8 cellular contexts compared by ENCODE assay signal in the genomic region with DNA sequence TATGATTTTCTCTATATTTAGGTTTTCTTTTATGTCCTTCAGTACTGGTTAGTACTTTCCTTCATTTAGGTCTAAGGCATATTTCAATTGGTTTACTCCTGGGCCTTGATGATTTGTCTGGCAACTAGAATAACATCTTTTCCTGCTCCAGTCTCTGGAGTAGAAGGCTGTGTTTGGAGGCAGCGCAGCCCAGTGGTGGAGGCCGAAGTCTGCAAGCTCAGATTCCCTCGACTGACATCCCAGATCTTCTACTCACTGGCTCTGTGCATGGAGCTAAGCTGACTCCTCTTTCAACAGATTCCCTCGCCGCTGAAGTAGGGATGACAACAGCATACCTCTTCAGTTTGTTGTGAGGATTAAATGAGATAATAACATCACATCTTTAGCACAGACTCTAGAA.
A peak's percentile ranks its signal among the peaks of the same experiment; 100 is the strongest.
DNase-seq lines count a peak whose midpoint lies in the region; ATAC-seq and TF ChIP-seq lines count a peak whose summit lies in the region.

No MANE protein-coding gene starts in this region.

- no peak overlapping the region for H3K9ac ChIP-seq in MM.1S (ENCODE audit: low read length)

- H4K20me1 ChIP-seq in MM.1S (ENCODE audit: insufficient read depth, low read length) (no peaks in the 10 kb centered on the region), osteoblast (ENCODE audit: insufficient read depth, low read length) (no peaks in the 10 kb centered on the region)

- H3K4me3 ChIP-seq in heart right ventricle, result no peak overlapping the region
- no peak overlapping the region for H3K4me3 ChIP-seq in MM.1S (ENCODE audit: low read length)
- H3K4me3 ChIP-seq in choroid plexus epithelial cell (ENCODE audit: low read depth, low read length), result no peak overlapping the region
- no peak overlapping the region for H3K4me3 ChIP-seq in osteoblast (ENCODE audit: insufficient read depth, low read length)

- intact Hi-C loops in heart right ventricle (cut with DNase I), result loop anchor here in 3 of 10 donors (5.0 to 10.0 kb wide), 2 partner anchors 210 to 463 kb away; no protein-coding TSS in a partner anchor
- intact Hi-C loops in Right ventricle myocardium inferior (cut with DNase I), result loop anchor here (5.0 kb wide), 1 partner anchor 358 kb away; no protein-coding TSS in a partner anchor

- ATAC-seq in heart right ventricle (peak in 5 of 8 donors; percentile 42 to 68 (median 58)), Right ventricle myocardium inferior (no peak), HG03095 (IDR thresholded peaks at IDR 0.05; ENCODE audit: unreplicated experiment) (no peak)

- H3K9me3 ChIP-seq in heart right ventricle (no peaks in the 10 kb centered on the region), MM.1S (replicated peaks; ENCODE audit: insufficient read depth, low read length) (no peaks in the 10 kb centered on the region), osteoblast (ENCODE audit: low read depth, low read length) (no peaks in the 10 kb centered on the region)

- H3K27ac ChIP-seq in heart right ventricle (no peak overlapping the region), MM.1S (ENCODE audit: low read length) (no peak overlapping the region), osteoblast (ENCODE audit: low read depth, low read length) (no peak overlapping the region)

- H3K79me2 ChIP-seq in MM.1S (ENCODE audit: low read length) (no peaks in the 10 kb centered on the region), osteoblast (ENCODE audit: insufficient read depth, low read length) (no peaks in the 10 kb centered on the region)

- DNase-seq in heart right ventricle, result peak; percentile 9 to 27
- no peak for DNase-seq in Right ventricle myocardium inferior (ENCODE audit: missing footprints)
- peak; percentile 34 for DNase-seq in MM.1S
- DNase-seq in choroid plexus epithelial cell (ENCODE audit: low read depth), result peak; percentile 80
- no peak for DNase-seq in osteoblast (ENCODE audit: insufficient read length, low spot score, missing footprints)
- DNase-seq in stimulated activated CD4-positive, alpha-beta T cell treated with anti-CD3 and anti-CD28 coated beads, Interleukin-4, amount 100 ng/mL, for 24 hours, result no peak
- no peak for DNase-seq in hippocampal formation (lab: John Stamatoyannopoulos, UW)

- peak in 8 of 9 donors; percentile 36 to 65 (median 44) for TF ChIP-seq CTCF in heart right ventricle (IDR thresholded peaks at IDR 0.05)
- TF ChIP-seq CTCF in MM.1S (IDR thresholded peaks at IDR 0.05; ENCODE audit: low read length), result peak; percentile 72
- peak; percentile 89 for TF ChIP-seq CTCF in choroid plexus epithelial cell (conservative IDR thresholded peaks at IDR 0.05; ENCODE audit: low read depth, low read length)
- TF ChIP-seq CTCF in osteoblast (IDR thresholded peaks at IDR 0.05; ENCODE audit: extremely low read depth, low read depth, low read length), result peak; percentile 53

- H3K4me1 ChIP-seq in heart right ventricle (peaks cover 0 to 3% (median 0%) of the 10 kb centered on the region in 9 donors), MM.1S (ENCODE audit: low read length) (no peaks in the 10 kb centered on the region), osteoblast (ENCODE audit: insufficient read depth, low read length) (no peaks in the 10 kb centered on the region)

- H2AFZ ChIP-seq in MM.1S (ENCODE audit: low read length) (no peak overlapping the region), osteoblast (ENCODE audit: low read length) (peak overlapping the region; percentile 9)

- no peaks in the 10 kb centered on the region for H3F3A ChIP-seq in MM.1S (ENCODE audit: insufficient read depth, low read length)

- H3K27me3 ChIP-seq in heart right ventricle (no peaks in the 10 kb centered on the region), MM.1S (replicated peaks; ENCODE audit: insufficient read depth, low read length) (no peaks in the 10 kb centered on the region), osteoblast (ENCODE audit: insufficient read depth, low read length) (no peaks in the 10 kb centered on the region)

- H3K36me3 ChIP-seq in heart right ventricle, result no peaks in the 10 kb centered on the region
- no peaks in the 10 kb centered on the region for H3K36me3 ChIP-seq in MM.1S (replicated peaks; ENCODE audit: insufficient read depth, low read length)
- H3K36me3 ChIP-seq in osteoblast (ENCODE audit: insufficient read depth, low read length), result no peaks in the 10 kb centered on the region

- WGBS in heart right ventricle, 2 donors, result 55 to 67% methylated on average over 5 of the region's 5 CpGs

- H3K4me2 ChIP-seq in MM.1S (ENCODE audit: low read depth, low read length) (no peak overlapping the region), osteoblast (ENCODE audit: insufficient read depth, low read length) (no peak overlapping the region)

- no peaks in the 10 kb centered on the region for H3K9me2 ChIP-seq in MM.1S (replicated peaks; ENCODE audit: insufficient read depth, low read length)

Comparison
In these comparisons a context has a peak if more than half of its experiments do, and no peak if none do; other contexts are left out.
1. ATAC-seq: peak in heart right ventricle (5 of 8); none in Right ventricle myocardium inferior (single experiment) and HG03095 (single experiment).
2. DNase-seq: peak in heart right ventricle (2 of 2), MM.1S (single experiment) and choroid plexus epithelial cell (single experiment); none in Right ventricle myocardium inferior (single experiment), osteoblast (single experiment), stimulated activated CD4-positive, alpha-beta T cell treated with anti-CD3 and anti-CD28 coated beads, Interleukin-4, amount 100 ng/mL, for 24 hours (single experiment) and hippocampal formation (0 of 2).
3. Peak in every context shown above with its lines, with median percentiles within 50 percentile points of each other: CTCF ChIP-seq.